ENCODE assay signal across 30 cellular contexts in genomic region chr7:148556892-148557291, GRCh38. TPM values are rescaled to one million over a fixed set of nuclear protein-coding genes. Genes with fewer than 3 reads are reported as not detected.
DNase-seq lines count a peak whose midpoint lies in the region; ATAC-seq and TF ChIP-seq lines count a peak whose summit lies in the region.
"Had no signal": no experiment of that assay in that cellular context is flagged by ENCODE, and none has a peak within 500 bp of the region (broad histone marks: within the 10 kb centered on the region; RNA-seq: fewer than 3 reads in every experiment).

No MANE protein-coding gene starts in this region.

- H3K4me3 ChIP-seq in lower lobe of right lung, result no peak overlapping the region
- H3K4me3 ChIP-seq: ascending aorta, hepatocyte, right lobe of liver, SJSA1 had no signal

- H3K27me3 ChIP-seq in lower lobe of right lung (ENCODE audit: low read depth), result no peaks in the 10 kb centered on the region
- H3K27me3 ChIP-seq: ascending aorta, hepatocyte, right lobe of liver, SJSA1 had no signal

- H3K27me3 Mint-ChIP-seq in CD14-positive monocyte (ENCODE audit: low read depth in 3 of 3), result peaks cover 0 to 3% (median 0%) of the 10 kb centered on the region in 3 donors

- peaks cover 0 to 9% (median 2%) of the 10 kb centered on the region in 7 donors for H3K9me3 Mint-ChIP-seq in CD14-positive monocyte
- H3K9me3 Mint-ChIP-seq: activated T-helper 17 cell treated with anti-CD3 and anti-CD28 coated beads, Interleukin-2, amount 50 U/mL, for 72 hours; stimulated activated naive CD8-positive, alpha-beta T cell treated with anti-CD3 and anti-CD28 coated beads, Interleukin-15, amount 100 ng/mL, for 72 hours; type B pancreatic cell had no signal

- ATAC-seq in lower lobe of right lung (peak; percentile 9 to 54), GM18519 (IDR thresholded peaks at IDR 0.05; ENCODE audit: low FRiP score, unreplicated experiment) (no peak)
- ATAC-seq: activated T-helper 17 cell treated with anti-CD3 and anti-CD28 coated beads, Interleukin-2, amount 50 U/mL, for 72 hours; left lobe of liver; stimulated activated naive CD8-positive, alpha-beta T cell treated with anti-CD3 and anti-CD28 coated beads, Interleukin-15, amount 100 ng/mL, for 72 hours had no signal

- H3K4me1 Mint-ChIP-seq in CD14-positive monocyte, result peaks cover 3% of the 10 kb centered on the region

- H3K27ac ChIP-seq in lower lobe of right lung, result no peak overlapping the region
- H3K27ac ChIP-seq: ascending aorta, hepatocyte, right lobe of liver, SJSA1 had no signal

- peaks cover 0 to 2% of the 10 kb centered on the region in 2 donors for H3K36me3 Mint-ChIP-seq in CD14-positive monocyte
- H3K36me3 Mint-ChIP-seq: type B pancreatic cell had no signal

- no peak for TF ChIP-seq CTCF in lower lobe of right lung (IDR thresholded peaks at IDR 0.05)
- no peak for TF ChIP-seq CTCF in CD14-positive monocyte (IDR thresholded peaks at IDR 0.05)

- DNase-seq in NCI-H2196 (lab: John Stamatoyannopoulos, UW; ENCODE audit: unreplicated experiment) (peak; percentile 27), NCI-H2196 treated with DMSO at 0.1 percent for 48 hours (lab: John Stamatoyannopoulos, UW; ENCODE audit: unreplicated experiment) (no peak), HT1080 (ENCODE audit: low read depth) (peak; percentile 3), RKO (ENCODE audit: low spot score) (peak; percentile 40), lower lobe of right lung (no peak), CD14-positive monocyte (ENCODE audit: low spot score) (no peak), NCI-H774 (lab: John Stamatoyannopoulos, UW) (no peak)
- DNase-seq: activated CD4-positive, alpha-beta T cell treated with anti-CD3 and anti-CD28 coated beads, Interleukin-2, amount 10 ng/mL, durations not matched to agents 7 days and 5 days; foreskin fibroblast; GF-D8; immature natural killer cell; KBM-7; NCI-H1105 treated with DMSO at 0.1 percent for 48 hours; NCI-H2171; NCI-H526; right lobe of liver; stimulated activated naive CD8-positive, alpha-beta T cell treated with anti-CD3 and anti-CD28 coated beads, Interleukin-15, amount 100 ng/mL, for 72 hours had no signal

- H3K27ac Mint-ChIP-seq in CD14-positive monocyte, result no peak overlapping the region
- H3K27ac Mint-ChIP-seq: activated CD4-positive, alpha-beta T cell treated with anti-CD3 and anti-CD28 coated beads, Interleukin-2, amount 10 ng/mL, durations not matched to agents 7 days and 5 days; activated naive CD8-positive, alpha-beta T cell; activated T-helper 17 cell treated with anti-CD3 and anti-CD28 coated beads, Interleukin-2, amount 50 U/mL, for 72 hours; immature natural killer cell; stimulated activated naive CD8-positive, alpha-beta T cell treated with anti-CD3 and anti-CD28 coated beads, Interleukin-15, amount 100 ng/mL, for 72 hours; type B pancreatic cell had no signal

- H3K4me3 Mint-ChIP-seq in CD14-positive monocyte, result no peak overlapping the region
- H3K4me3 Mint-ChIP-seq: activated CD4-positive, alpha-beta T cell treated with anti-CD3 and anti-CD28 coated beads, Interleukin-2, amount 10 ng/mL, durations not matched to agents 7 days and 5 days; activated naive CD8-positive, alpha-beta T cell; activated T-helper 17 cell treated with anti-CD3 and anti-CD28 coated beads, Interleukin-2, amount 50 U/mL, for 72 hours; immature natural killer cell; stimulated activated naive CD8-positive, alpha-beta T cell treated with anti-CD3 and anti-CD28 coated beads, Interleukin-15, amount 100 ng/mL, for 72 hours; type B pancreatic cell had no signal

- H3K9me3 ChIP-seq in lower lobe of right lung, result no peaks in the 10 kb centered on the region
- H3K9me3 ChIP-seq: ascending aorta, right lobe of liver, SJSA1 had no signal

- no peaks in the 10 kb centered on the region for H3K4me1 ChIP-seq in lower lobe of right lung
- H3K4me1 ChIP-seq: ascending aorta, right lobe of liver, SJSA1 had no signal

- intact Hi-C loops in lower lobe of right lung (cut with DNase I) (no loop called here), CD14-positive monocyte (cut with micrococcal nuclease) (no loop called here)

- H3K36me3 ChIP-seq in lower lobe of right lung, result no peaks in the 10 kb centered on the region
- H3K36me3 ChIP-seq: ascending aorta, right lobe of liver, SJSA1 had no signal

RNA-seq across cellular contexts. Expression of gene C7orf33, which starts 33.7 kb away (rescaled TPM):
- total RNA-seq in HT1080 (2014; rRNA removed; shearing (Covaris generic)), result not detected in 2 replicates
- polyA plus RNA-seq in HT1080 (2015; cell fraction: cytosol; rRNA removed), result not detected in 2 replicates
- not detected in 2 replicates for polyA plus RNA-seq in HT1080 (2015; cell fraction: nucleus; rRNA removed)
- total RNA-seq in lower lobe of right lung, result not detected
- polyA plus RNA-seq in CD14-positive monocyte, result not detected
- total RNA-seq: activated CD4-positive, alpha-beta T cell treated with anti-CD3 and anti-CD28 coated beads, Interleukin-2, amount 10 ng/mL, durations not matched to agents 7 days and 5 days; activated T-helper 17 cell treated with anti-CD3 and anti-CD28 coated beads, Interleukin-2, amount 50 U/mL, for 72 hours; ascending aorta; epithelial cell of proximal tubule; hepatocyte; left lobe of liver; mononuclear cell; right lobe of liver; SJSA1; T-helper 2 cell treated with Interferon-gamma antibody and Interleukin-4, amounts not matched to agents 100 ng/mL and 5 ng/mL, for 36 hours had no signal
- polyA plus RNA-seq: AG04450, hepatocyte, immature natural killer cell, neural cell had no signal

Comparison
In these comparisons a context has a peak if more than half of its experiments do, and no peak if none do; other contexts are left out.
1. DNase-seq: peak in NCI-H2196 (single experiment), HT1080 (single experiment) and RKO (single experiment); none in NCI-H2196 treated with DMSO at 0.1 percent for 48 hours (single experiment), lower lobe of right lung (single experiment), CD14-positive monocyte (single experiment) and NCI-H774 (single experiment).